Comparison of ENCODE assay signal across 24 cellular contexts in genomic region chr5:9715891-9716335, GRCh38.
DNase-seq lines count a peak whose midpoint lies in the region; ATAC-seq and TF ChIP-seq lines count a peak whose summit lies in the region.
"Had no signal": no experiment of that assay in that cellular context is flagged by ENCODE, and none has a peak within 500 bp of the region (broad histone marks: within the 10 kb centered on the region; RNA-seq: fewer than 3 reads in every experiment).

No MANE protein-coding gene starts in this region.

- H3K27ac ChIP-seq in AG04450 (ENCODE audit: low read depth, low read length): peak overlapping the region; percentile 86
- H3K27ac ChIP-seq in mammary epithelial cell (ENCODE audit: insufficient read depth, low read depth, low read length): no peak overlapping the region
- H3K27ac ChIP-seq: Peyer's patch, uterus had no signal

- dilution Hi-C loops in mammary epithelial cell (cut with HindIII; ENCODE audit: low sequenced_read_pairs): no loop called here

- TF ChIP-seq CTCF in AG04450 (IDR thresholded peaks at IDR 0.05; ENCODE audit: low read depth, low read length) (no peak), mammary epithelial cell (conservative IDR thresholded peaks at IDR 0.05 in 1 of 2, IDR thresholded peaks at IDR 0.05 in 1 of 2; ENCODE audit: extremely low read depth in 1 of 2, insufficient read depth in 1 of 2, low read depth in 1 of 2, low read length in 2 of 2) (no peak)

- no peak overlapping the region for H3K4me2 ChIP-seq in mammary epithelial cell (ENCODE audit: insufficient read depth, low read depth, low read length)

- no peaks in the 10 kb centered on the region for H3K27me3 Mint-ChIP-seq in activated CD4-positive, alpha-beta T cell treated with anti-CD3 and anti-CD28 coated beads, Interleukin-2, amount 10 ng/mL, durations not matched to agents 7 days and 5 days
- H3K27me3 Mint-ChIP-seq: activated CD8-positive, alpha-beta T cell treated with anti-CD3 and anti-CD28 coated beads for 36 hours; activated naive CD8-positive, alpha-beta T cell treated with anti-CD3 and anti-CD28 coated beads for 36 hours; memory B cell had no signal

- no peaks in the 10 kb centered on the region for H3K9me3 Mint-ChIP-seq in activated CD4-positive, alpha-beta T cell treated with anti-CD3 and anti-CD28 coated beads, Interleukin-2, amount 10 ng/mL, durations not matched to agents 7 days and 5 days

- H3K79me2 ChIP-seq in mammary epithelial cell (ENCODE audit: insufficient read depth, low read length): no peaks in the 10 kb centered on the region

- H3K36me3 ChIP-seq in mammary epithelial cell (ENCODE audit: insufficient read depth, low read length): no peaks in the 10 kb centered on the region
- H3K36me3 ChIP-seq: Peyer's patch, uterus had no signal

- H3K4me1 Mint-ChIP-seq in activated CD4-positive, alpha-beta T cell treated with anti-CD3 and anti-CD28 coated beads, Interleukin-2, amount 10 ng/mL, durations not matched to agents 7 days and 5 days: no peaks in the 10 kb centered on the region
- H3K4me1 Mint-ChIP-seq: activated naive CD8-positive, alpha-beta T cell treated with anti-CD3 and anti-CD28 coated beads for 36 hours; CD8-positive, alpha-beta memory T cell; stimulated activated naive CD8-positive, alpha-beta T cell treated with anti-CD3 and anti-CD28 coated beads, Interleukin-15, amount 100 ng/mL, for 72 hours had no signal

- ATAC-seq in HG03159 (IDR thresholded peaks at IDR 0.05; ENCODE audit: unreplicated experiment): no peak
- ATAC-seq: activated CD8-positive, alpha-beta T cell treated with anti-CD3 and anti-CD28 coated beads for 36 hours; stimulated activated naive CD8-positive, alpha-beta T cell treated with anti-CD3 and anti-CD28 coated beads, Interleukin-15, amount 100 ng/mL, for 72 hours had no signal

- H3K9me3 ChIP-seq in AG04450 (ENCODE audit: control insufficient read depth, insufficient read depth, low read length) (no peaks in the 10 kb centered on the region; the same call in 1 of the 2 replicates), mammary epithelial cell (replicated peaks; ENCODE audit: insufficient read depth, low read length) (no peaks in the 10 kb centered on the region)
- H3K9me3 ChIP-seq: Peyer's patch, uterus had no signal

- in situ Hi-C loops in mammary epithelial cell (cut with MboI; ENCODE audit: low sequenced_read_pairs in 2 of 2): no loop called here

- peaks cover 4% of the 10 kb centered on the region for H3K4me1 ChIP-seq in mammary epithelial cell (ENCODE audit: insufficient read depth, low read length)
- H3K4me1 ChIP-seq: Peyer's patch, uterus had no signal

- no peak for DNase-seq in AG04450 (ENCODE audit: low read depth, low spot score)
- DNase-seq in HS-5 (ENCODE audit: low read depth): peak; percentile 38
- no peak for DNase-seq in mammary epithelial cell
- DNase-seq in iris pigment epithelial cell (ENCODE audit: low read depth): peak; percentile 69
- DNase-seq in foreskin melanocyte: no peak
- DNase-seq in activated CD4-positive, alpha-beta T cell treated with anti-CD3 and anti-CD28 coated beads, Interleukin-2, amount 10 ng/mL, durations not matched to agents 7 days and 5 days: no peak
- DNase-seq in NCI-H1436 treated with DMSO at 0.1 percent for 48 hours (lab: John Stamatoyannopoulos, UW): no peak
- DNase-seq: activated CD8-positive, alpha-beta T cell treated with anti-CD3 and anti-CD28 coated beads for 36 hours; activated naive CD8-positive, alpha-beta T cell treated with anti-CD3 and anti-CD28 coated beads for 36 hours; activated T-cell treated with anti-CD3 and anti-CD28 coated beads, Interleukin-2, amount 50 U/mL, for 48 hours; caudate nucleus; CD8-positive, alpha-beta memory T cell; effector CD8-positive, alpha-beta T cell; GDM1; glutamatergic neuron; H7; NCI-H1092; NCI-H774; Peyer's patch; stimulated activated naive CD8-positive, alpha-beta T cell treated with anti-CD3 and anti-CD28 coated beads, Interleukin-15, amount 100 ng/mL, for 72 hours; SW 1271; uterus had no signal

- no peaks in the 10 kb centered on the region for H3K27me3 ChIP-seq in AG04450 (ENCODE audit: control insufficient read depth, insufficient read depth, low read length)
- no peaks in the 10 kb centered on the region for H3K27me3 ChIP-seq in mammary epithelial cell (ENCODE audit: insufficient read depth, low read length)
- H3K27me3 ChIP-seq: Peyer's patch, uterus had no signal

- peak overlapping the region; percentile 27 for H2AFZ ChIP-seq in mammary epithelial cell (ENCODE audit: low read depth, low read length)

- H3K36me3 Mint-ChIP-seq in activated CD4-positive, alpha-beta T cell treated with anti-CD3 and anti-CD28 coated beads, Interleukin-2, amount 10 ng/mL, durations not matched to agents 7 days and 5 days (ENCODE audit: low read depth): no peaks in the 10 kb centered on the region
- H3K36me3 Mint-ChIP-seq: activated naive CD8-positive, alpha-beta T cell treated with anti-CD3 and anti-CD28 coated beads for 36 hours; CD8-positive, alpha-beta memory T cell; memory B cell had no signal

- no peak overlapping the region for H3K4me3 Mint-ChIP-seq in activated CD4-positive, alpha-beta T cell treated with anti-CD3 and anti-CD28 coated beads, Interleukin-2, amount 10 ng/mL, durations not matched to agents 7 days and 5 days
- H3K4me3 Mint-ChIP-seq: activated CD8-positive, alpha-beta T cell treated with anti-CD3 and anti-CD28 coated beads for 36 hours; activated naive CD8-positive, alpha-beta T cell treated with anti-CD3 and anti-CD28 coated beads for 36 hours; CD8-positive, alpha-beta memory T cell; memory B cell; stimulated activated naive CD8-positive, alpha-beta T cell treated with anti-CD3 and anti-CD28 coated beads, Interleukin-15, amount 100 ng/mL, for 72 hours had no signal

- POLR2A ChIA-PET in AG04450 (lab: Yijun Ruan, JAX): interaction anchor here (1.0 to 1.5 kb wide), 2 partner anchors 14 to 168 kb away, joined by 3 to 4 read pairs; no protein-coding TSS in a partner anchor
- POLR2A ChIA-PET in activated CD4-positive, alpha-beta T cell treated with anti-CD3 and anti-CD28 coated beads, Interleukin-2, amount 10 ng/mL, durations not matched to agents 7 days and 5 days (lab: Charles Lee): no interaction called here

- H3K9ac ChIP-seq in mammary epithelial cell (ENCODE audit: insufficient read depth, low read length): no peak overlapping the region

- no peak overlapping the region for H3K27ac Mint-ChIP-seq in activated CD4-positive, alpha-beta T cell treated with anti-CD3 and anti-CD28 coated beads, Interleukin-2, amount 10 ng/mL, durations not matched to agents 7 days and 5 days
- H3K27ac Mint-ChIP-seq: activated CD8-positive, alpha-beta T cell treated with anti-CD3 and anti-CD28 coated beads for 36 hours; activated naive CD8-positive, alpha-beta T cell treated with anti-CD3 and anti-CD28 coated beads for 36 hours; CD8-positive, alpha-beta memory T cell; memory B cell; stimulated activated naive CD8-positive, alpha-beta T cell treated with anti-CD3 and anti-CD28 coated beads, Interleukin-15, amount 100 ng/mL, for 72 hours had no signal

- H3K4me3 ChIP-seq in AG04450 (ENCODE audit: low read depth, low read length): no peak overlapping the region
- H3K4me3 ChIP-seq in mammary epithelial cell (replicated peaks in 1 of 3; ENCODE audit: insufficient read depth in 1 of 3, low read depth in 2 of 3, low read length in 3 of 3): no peak overlapping the region
- H3K4me3 ChIP-seq: Peyer's patch, uterus had no signal

- BruUV-seq in mammary epithelial cell (replicated peaks; lab: Mats Ljungman, UMichigan): no TSS peak

- intact Hi-C loops in mammary epithelial cell (cut with micrococcal nuclease): loop anchor here (10.0 kb wide), 1 partner anchor 319 kb away; no protein-coding TSS in a partner anchor

- CTCF ChIA-PET in AG04450 (lab: Charles Lee): interaction anchor here (0.9 kb wide), 1 partner anchor 172 kb away, joined by 3 read pairs; no protein-coding TSS in a partner anchor
- CTCF ChIA-PET in mammary epithelial cell (lab: Charles Lee; ENCODE audit: low non-redundant PET): no interaction called here
- CTCF ChIA-PET in activated CD4-positive, alpha-beta T cell treated with anti-CD3 and anti-CD28 coated beads, Interleukin-2, amount 10 ng/mL, durations not matched to agents 7 days and 5 days (lab: Charles Lee): no interaction called here

- WGBS in mammary epithelial cell (ENCODE audit: low coverage, missing lambda C conversion rate): 80% methylated on average over 5 of the region's 5 CpGs

- no peaks in the 10 kb centered on the region for H4K20me1 ChIP-seq in mammary epithelial cell (ENCODE audit: insufficient read depth, low read length)

Comparison
In these comparisons a context has a peak if more than half of its experiments do, and no peak if none do; other contexts are left out.
1. DNase-seq: peak in HS-5 (single experiment) and iris pigment epithelial cell (single experiment); none in AG04450 (single experiment), mammary epithelial cell (single experiment), foreskin melanocyte (single experiment), activated CD4-positive, alpha-beta T cell treated with anti-CD3 and anti-CD28 coated beads, Interleukin-2, amount 10 ng/mL, durations not matched to agents 7 days and 5 days (single experiment) and NCI-H1436 treated with DMSO at 0.1 percent for 48 hours (single experiment).